In the genomic region with DNA sequence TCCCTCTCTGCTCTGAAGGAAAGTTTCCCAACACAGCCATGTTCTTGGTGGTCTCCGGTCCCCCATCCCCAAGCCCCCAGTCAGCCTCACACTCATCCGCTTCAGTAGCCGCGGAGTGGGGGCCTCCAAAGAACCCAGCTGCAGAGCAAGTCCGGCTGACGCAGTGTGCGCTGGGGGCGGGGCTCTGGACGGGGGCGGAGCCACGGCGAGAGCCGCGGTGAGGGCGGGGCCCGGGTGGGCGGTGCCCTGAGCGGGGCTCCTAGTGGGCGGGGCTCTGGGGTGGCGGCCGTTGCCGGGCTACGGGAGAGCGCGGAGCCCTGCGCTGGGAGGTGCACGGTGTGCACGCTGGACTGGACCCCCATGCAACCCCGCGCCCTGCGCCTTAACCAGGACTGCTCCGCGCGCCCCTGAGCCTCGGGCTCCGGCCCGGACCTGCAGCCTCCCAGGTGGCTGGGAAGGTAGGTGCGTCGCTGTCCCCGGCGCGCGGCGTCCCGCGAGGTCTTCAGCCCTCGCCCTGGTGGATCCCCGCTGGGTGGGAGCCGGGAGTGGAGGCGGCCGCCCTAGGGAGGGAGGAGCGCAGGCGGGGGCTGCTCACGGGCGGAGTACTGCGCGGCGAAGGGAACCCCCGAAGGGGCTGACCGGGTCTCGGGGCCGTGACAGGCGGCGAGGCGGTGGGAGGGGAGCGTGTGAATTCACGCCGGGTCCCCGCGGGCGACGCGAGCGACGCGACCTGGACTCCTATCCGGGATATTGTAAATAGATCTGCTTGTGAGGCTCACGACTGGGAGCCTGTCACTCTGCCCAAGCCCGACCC, we compare ENCODE assay signal across 8 cellular contexts. TPM values are rescaled to one million over a fixed set of nuclear protein-coding genes. Genes with fewer than 3 reads are reported as not detected.
A peak's percentile ranks its signal among the peaks of the same experiment; 100 is the strongest.
DNase-seq lines count a peak whose midpoint lies in the region; ATAC-seq and TF ChIP-seq lines count a peak whose summit lies in the region.

No MANE protein-coding gene starts in this region.

- H3K27me3 ChIP-seq in duodenal mucosa (ENCODE audit: control insufficient read depth in 1 of 2, insufficient read depth in 2 of 2, low read length in 2 of 2) (peaks cover 9 to 19% of the 10 kb centered on the region in 2 donors), lower lobe of right lung (ENCODE audit: low read depth) (no peaks in the 10 kb centered on the region)

- H3K36me3 ChIP-seq in duodenal mucosa (ENCODE audit: control insufficient read depth in 1 of 2, insufficient read depth in 2 of 2, low read length in 2 of 2) (no peaks in the 10 kb centered on the region), lower lobe of right lung (no peaks in the 10 kb centered on the region)

- peak overlapping the region; percentile 11 to 66 for H3K9ac ChIP-seq in duodenal mucosa (ENCODE audit: low read depth in 1 of 2, low read length in 2 of 2)

- H3K4me1 ChIP-seq in duodenal mucosa (ENCODE audit: control insufficient read depth in 1 of 2, insufficient read depth in 2 of 2, low read length in 2 of 2) (peaks cover 4 to 5% of the 10 kb centered on the region in 2 donors), lower lobe of right lung (peaks cover 5% of the 10 kb centered on the region)

- no peak for TF ChIP-seq CTCF in lower lobe of right lung (IDR thresholded peaks at IDR 0.05)

- DNase-seq in AG08395 (ENCODE audit: low spot score) (peak; percentile 97), NCI-H510A treated with DMSO at 0.1 percent for 48 hours (lab: John Stamatoyannopoulos, UW) (peak; percentile 86), lower lobe of right lung (peak; percentile 94)
- peak; percentile 92 for DNase-seq in activated CD4-positive, alpha-beta T cell treated with anti-CD3 and anti-CD28 coated beads, Interleukin-2, amount 50 U/mL, for 48 hours
- DNase-seq in stimulated activated CD4-positive, alpha-beta T cell treated with anti-CD3 and anti-CD28 coated beads, Interleukin-4, amount 100 ng/mL, for 48 hours (ENCODE audit: low read depth in 2 of 2): peak; percentile 90 to 91

- intact Hi-C loops in lower lobe of right lung (cut with DNase I): no loop called here

- peak overlapping the region; percentile 79 to 88 for H3K4me3 ChIP-seq in duodenal mucosa (ENCODE audit: low read depth in 1 of 2, low read length in 2 of 2)
- peak overlapping the region; percentile 92 for H3K4me3 ChIP-seq in lower lobe of right lung

- ATAC-seq in GM18909 (IDR thresholded peaks at IDR 0.05; ENCODE audit: poor library complexity, unreplicated experiment) (peak; percentile 85), HG03135 (IDR thresholded peaks at IDR 0.05; ENCODE audit: unreplicated experiment) (peak; percentile 90), lower lobe of right lung (peak; percentile 100)

- no peaks in the 10 kb centered on the region for H3K9me3 ChIP-seq in duodenal mucosa (ENCODE audit: control insufficient read depth in 1 of 2, low read length in 2 of 2)
- no peaks in the 10 kb centered on the region for H3K9me3 ChIP-seq in lower lobe of right lung

- H3K27ac ChIP-seq in duodenal mucosa (ENCODE audit: low read depth, low read length): peak overlapping the region; percentile 53
- H3K27ac ChIP-seq in lower lobe of right lung: peak overlapping the region; percentile 90

RNA-seq across cellular contexts. Expression of gene TNFRSF19, which starts 9.1 kb away (rescaled TPM):
- 21.1 TPM for total RNA-seq in lower lobe of right lung

Comparison
In these comparisons a context has a peak if more than half of its experiments do, and no peak if none do; other contexts are left out.
1. Peak in every context shown above with its lines: DNase-seq, ATAC-seq, H3K4me3 ChIP-seq and H3K27ac ChIP-seq.